In the genomic region with DNA sequence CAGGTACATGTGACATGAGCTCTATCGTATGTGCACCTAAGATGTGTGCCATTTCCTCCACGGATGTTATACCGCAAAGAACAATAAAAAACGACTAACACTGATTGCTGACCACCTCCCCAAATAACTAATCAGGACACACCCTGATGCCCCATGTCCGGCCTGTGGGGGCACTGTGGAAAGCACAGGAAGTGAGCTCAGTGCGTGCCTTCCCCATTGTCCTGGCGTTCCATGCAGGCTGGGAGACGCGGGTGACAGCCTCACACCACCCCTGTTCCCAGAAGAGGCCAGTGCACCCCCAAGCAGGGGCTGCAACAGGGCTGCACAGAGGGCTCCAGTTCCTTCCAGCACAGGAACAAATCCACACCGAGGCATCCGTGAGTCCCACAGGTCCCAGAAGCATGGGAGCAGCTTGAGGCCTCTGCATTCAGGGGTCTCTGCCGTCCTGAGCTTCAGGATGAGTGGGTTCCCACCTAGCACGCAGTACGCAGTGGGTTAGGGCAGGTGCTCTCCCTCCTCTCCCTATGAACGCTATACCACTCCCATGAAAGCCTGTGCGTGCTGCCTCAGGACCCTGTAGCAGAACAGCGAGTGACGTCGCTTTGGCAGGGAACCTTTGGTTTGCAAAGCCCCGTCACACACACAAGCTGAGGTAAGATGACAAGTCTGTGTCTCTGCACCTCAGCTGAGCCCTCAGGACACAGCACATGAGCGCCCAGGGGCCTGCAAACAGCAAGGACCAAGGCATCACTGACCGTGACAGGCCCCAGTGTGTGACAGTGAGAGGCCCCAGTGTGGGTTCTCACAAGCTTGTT, we compare ENCODE assay signal across 11 cellular contexts.
DNase-seq lines count a peak whose midpoint lies in the region; ATAC-seq and TF ChIP-seq lines count a peak whose summit lies in the region.
"Had no signal": no experiment of that assay in that cellular context is flagged by ENCODE, and none has a peak within 500 bp of the region (broad histone marks: within the 10 kb centered on the region; RNA-seq: fewer than 3 reads in every experiment).

No MANE protein-coding gene starts in this region.

- H3K4me3 ChIP-seq in GM23338 (no peak overlapping the region), psoas muscle (peak overlapping the region; percentile 31)
- H3K4me3 ChIP-seq: Peyer's patch had no signal

- H3K27me3 Mint-ChIP-seq in GM23338 (ENCODE audit: insufficient read depth, low read depth, poor library complexity): peaks cover 10% of the 10 kb centered on the region
- no peaks in the 10 kb centered on the region for H3K27me3 Mint-ChIP-seq in activated naive CD4-positive, alpha-beta T cell treated with anti-CD3 and anti-CD28 coated beads, Interleukin-2, amount 50 U/mL, for 24 hours
- H3K27me3 Mint-ChIP-seq: stimulated activated memory B cell treated with anti-CD40 and anti-IgM and Interleukin-4, amounts not matched to agents 10 μg/mL and 1 μg/mL and 100 μg/mL, for 72 hours had no signal

- no peak overlapping the region for H3K4me3 Mint-ChIP-seq in GM23338
- H3K4me3 Mint-ChIP-seq in activated naive CD4-positive, alpha-beta T cell treated with anti-CD3 and anti-CD28 coated beads, Interleukin-2, amount 50 U/mL, for 24 hours: peak overlapping the region; percentile 30
- H3K4me3 Mint-ChIP-seq: stimulated activated memory B cell treated with anti-CD40 and anti-IgM and Interleukin-4, amounts not matched to agents 10 μg/mL and 1 μg/mL and 100 μg/mL, for 72 hours had no signal

- H3K9me2 ChIP-seq in GM23338 (ENCODE audit: insufficient read depth): no peaks in the 10 kb centered on the region

- no peak overlapping the region for H3K4me2 ChIP-seq in GM23338

- H3K9me3 Mint-ChIP-seq in GM23338: no peaks in the 10 kb centered on the region
- no peaks in the 10 kb centered on the region for H3K9me3 Mint-ChIP-seq in activated naive CD4-positive, alpha-beta T cell treated with anti-CD3 and anti-CD28 coated beads, Interleukin-2, amount 50 U/mL, for 24 hours
- H3K9me3 Mint-ChIP-seq: stimulated activated memory B cell treated with anti-CD40 and anti-IgM and Interleukin-4, amounts not matched to agents 10 μg/mL and 1 μg/mL and 100 μg/mL, for 72 hours had no signal

- TF ChIP-seq CTCF in GM23338 (conservative IDR thresholded peaks at IDR 0.05; ENCODE audit: low read depth in 2 of 2): peak; percentile 20 to 32; a peak in 3 of 4 replicates
- TF ChIP-seq CTCF in psoas muscle (IDR thresholded peaks at IDR 0.05): peak; percentile 12

- intact Hi-C loops in Right ventricle myocardium superior (cut with DNase I) (loop anchor here (5.0 to 10.0 kb wide), 3 partner anchors 157 to 220 kb away; partner anchors contain the start of genes ANKRD11 and SPG7), psoas muscle (cut with DNase I) (loop anchor here (1.0 to 5.0 kb wide), 3 partner anchors 152 to 222 kb away; no protein-coding TSS in a partner anchor)

- peak; percentile 53 for DNase-seq in GM23338 (ENCODE audit: low spot score)
- DNase-seq in Right ventricle myocardium superior: no peak
- DNase-seq in psoas muscle: peak in 1 of 2 donors; percentile 59
- no peak for DNase-seq in DMS114 treated with DMSO at 0.1 percent for 48 hours (lab: John Stamatoyannopoulos, UW; ENCODE audit: unreplicated experiment)
- no peak for DNase-seq in NCI-H1048 (lab: John Stamatoyannopoulos, UW)
- no peak for DNase-seq in 8988T
- DNase-seq in stimulated activated CD8-positive, alpha-beta memory T cell treated with anti-CD3 and anti-CD28 coated beads, Interleukin-4, amount 100 ng/mL, for 48 hours: no peak
- DNase-seq: activated CD4-positive, alpha-beta T cell treated with anti-CD3 and anti-CD28 coated beads for 48 hours had no signal

- peaks cover 2% of the 10 kb centered on the region; the same call in 1 of the 3 replicates for H3K36me3 Mint-ChIP-seq in GM23338 (ENCODE audit: low read depth)
- H3K36me3 Mint-ChIP-seq in activated naive CD4-positive, alpha-beta T cell treated with anti-CD3 and anti-CD28 coated beads, Interleukin-2, amount 50 U/mL, for 24 hours: no peaks in the 10 kb centered on the region
- H3K36me3 Mint-ChIP-seq: stimulated activated memory B cell treated with anti-CD40 and anti-IgM and Interleukin-4, amounts not matched to agents 10 μg/mL and 1 μg/mL and 100 μg/mL, for 72 hours had no signal

- H2AFZ ChIP-seq in GM23338: no peak overlapping the region

- 45 to 56% (median 48%) methylated on average over 22 of the region's 22 CpGs for WGBS in psoas muscle, 3 donors

- H3K27ac Mint-ChIP-seq in GM23338: peak overlapping the region; percentile 89
- no peak overlapping the region for H3K27ac Mint-ChIP-seq in activated naive CD4-positive, alpha-beta T cell treated with anti-CD3 and anti-CD28 coated beads, Interleukin-2, amount 50 U/mL, for 24 hours
- H3K27ac Mint-ChIP-seq: stimulated activated memory B cell treated with anti-CD40 and anti-IgM and Interleukin-4, amounts not matched to agents 10 μg/mL and 1 μg/mL and 100 μg/mL, for 72 hours had no signal

- peaks cover 49% of the 10 kb centered on the region for H3K4me1 Mint-ChIP-seq in GM23338
- peaks cover 76% of the 10 kb centered on the region for H3K4me1 Mint-ChIP-seq in activated naive CD4-positive, alpha-beta T cell treated with anti-CD3 and anti-CD28 coated beads, Interleukin-2, amount 50 U/mL, for 24 hours

- no peaks in the 10 kb centered on the region for H3K27me3 ChIP-seq in GM23338 (ENCODE audit: insufficient read depth)
- no peaks in the 10 kb centered on the region for H3K27me3 ChIP-seq in psoas muscle (ENCODE audit: insufficient read depth in 3 of 3, low read length in 2 of 3)
- H3K27me3 ChIP-seq: Peyer's patch had no signal

- H3F3A ChIP-seq in GM23338 (replicated peaks; ENCODE audit: low read depth): peaks cover 7% of the 10 kb centered on the region; the same call in 1 of the 2 replicates

- H3K9me3 ChIP-seq in psoas muscle: no peaks in the 10 kb centered on the region
- H3K9me3 ChIP-seq: Peyer's patch had no signal

- H3K36me3 ChIP-seq in GM23338 (ENCODE audit: insufficient read depth) (no peaks in the 10 kb centered on the region), psoas muscle (ENCODE audit: insufficient read depth in 1 of 2, low read depth in 1 of 2) (no peaks in the 10 kb centered on the region)
- H3K36me3 ChIP-seq: Peyer's patch had no signal

- H3K27ac ChIP-seq in GM23338 (ENCODE audit: low read depth) (peak overlapping the region; percentile 87), psoas muscle (peak overlapping the region; percentile 96)

- ATAC-seq in GM23338 (peak; percentile 57), Right ventricle myocardium superior (ENCODE audit: poor library complexity) (peak; percentile 19), psoas muscle (peak; percentile 32 to 54 (median 46))
- ATAC-seq: stimulated activated memory B cell treated with anti-CD40 and anti-IgM and Interleukin-4, amounts not matched to agents 10 μg/mL and 1 μg/mL and 100 μg/mL, for 72 hours had no signal

- H3K79me2 ChIP-seq in GM23338 (replicated peaks; ENCODE audit: insufficient read depth): peaks cover 100% of the 10 kb centered on the region

- H3K4me1 ChIP-seq in GM23338 (ENCODE audit: insufficient read depth) (peaks cover 21% of the 10 kb centered on the region), psoas muscle (peaks cover 87% of the 10 kb centered on the region)

- peaks cover 67% of the 10 kb centered on the region for H4K20me1 ChIP-seq in GM23338 (replicated peaks; ENCODE audit: insufficient read depth)

TF ChIP-seq in GM23338, 12 proteins besides CTCF, POLR2A, EP300 and RAD21:
- TF ChIP-seq ZNF331 (CRISPR knock-in tag; IDR thresholded peaks at IDR 0.05; ENCODE audit: low read depth): no peak
- no peak for TF ChIP-seq REST (IDR thresholded peaks at IDR 0.05; ENCODE audit: unreplicated experiment)
- TF ChIP-seq STAT1 (IDR thresholded peaks at IDR 0.05; ENCODE audit: unreplicated experiment): no peak
- 0 out of 2 replicates have a peak, but pooled peaks have one; percentile 7 for TF ChIP-seq CREB1 (CRISPR knock-in tag; IDR thresholded peaks at IDR 0.05; ENCODE audit: low read depth)
- TF ChIP-seq EZH2phosphoT487 (IDR thresholded peaks at IDR 0.05; ENCODE audit: unreplicated experiment): no peak
- no peak for TF ChIP-seq JUNB (IDR thresholded peaks at IDR 0.05; ENCODE audit: unreplicated experiment)
